8 cellular contexts compared by ENCODE assay signal in the genomic region with DNA sequence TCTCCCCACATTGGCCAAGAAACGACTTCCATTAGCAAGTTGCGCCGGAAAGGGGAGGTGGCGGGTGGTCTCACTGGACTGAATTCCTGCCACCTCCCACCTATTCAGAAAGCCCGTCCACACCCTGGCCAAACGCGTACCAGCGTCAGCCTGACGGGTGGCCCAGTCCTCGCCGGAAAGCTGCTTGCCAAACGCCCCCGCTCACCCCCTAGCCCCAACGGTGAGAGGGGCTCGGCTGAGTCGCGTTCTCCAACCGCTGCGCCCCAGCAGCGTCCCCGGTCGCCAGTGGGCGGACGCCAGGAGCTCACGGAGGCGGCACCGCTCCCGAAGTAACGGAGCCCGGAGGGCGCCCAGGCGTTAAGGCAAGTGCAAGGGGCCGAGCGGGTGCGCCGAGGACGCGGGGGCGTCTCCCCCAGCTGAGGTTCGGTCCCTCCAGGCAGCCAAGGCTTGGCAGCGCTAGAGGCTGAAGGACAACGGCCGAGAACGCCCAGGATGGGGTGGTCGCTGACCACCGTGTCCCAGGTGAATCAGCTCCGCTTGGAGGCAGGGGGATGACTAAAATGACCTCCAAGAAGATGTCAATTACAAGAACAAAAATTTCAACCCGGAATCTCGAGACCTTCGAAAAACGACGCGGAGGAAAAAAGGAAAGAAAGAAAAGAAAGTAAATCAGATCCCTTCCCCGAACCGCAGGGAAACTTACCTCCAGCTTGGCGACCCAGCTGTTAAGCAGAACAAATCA.
DNase-seq lines count a peak whose midpoint lies in the region; ATAC-seq and TF ChIP-seq lines count a peak whose summit lies in the region.

No MANE protein-coding gene starts in this region.

- peaks cover 12% of the 10 kb centered on the region for H3K36me3 ChIP-seq in RWPE2 (ENCODE audit: low read depth)
- H3K36me3 ChIP-seq in endocrine pancreas (ENCODE audit: control insufficient read depth, insufficient read depth, low read length): no peaks in the 10 kb centered on the region

- H3K4me3 ChIP-seq in RWPE2 (ENCODE audit: severe bottlenecking) (peak overlapping the region; percentile 94), endocrine pancreas (ENCODE audit: control insufficient read depth, insufficient read depth, low read length) (peak overlapping the region; percentile 76)

- in situ Hi-C loops in GM13977 (cut with MboI; ENCODE audit: low pct_unique_long_range_greater_than_20kb, low sequenced_read_pairs, unreplicated experiment): no loop called here

- H3K4me3 Mint-ChIP-seq in naive B cell: peak overlapping the region in 7 of 8 donors; percentile 66 to 87 (median 78)

- no peak overlapping the region for H3K27ac Mint-ChIP-seq in naive B cell

- no peaks in the 10 kb centered on the region for H3K36me3 Mint-ChIP-seq in naive B cell

- H3K27me3 ChIP-seq in RWPE2 (ENCODE audit: insufficient read depth, poor library complexity, severe bottlenecking): no peaks in the 10 kb centered on the region
- no peaks in the 10 kb centered on the region for H3K27me3 ChIP-seq in endocrine pancreas (ENCODE audit: control insufficient read depth, insufficient read depth, low read length)

- no peaks in the 10 kb centered on the region for H3K9me3 ChIP-seq in RWPE2 (ENCODE audit: severe bottlenecking)
- H3K9me3 ChIP-seq in endocrine pancreas (ENCODE audit: control insufficient read depth, low read length): no peaks in the 10 kb centered on the region

- ATAC-seq in RWPE2 (ENCODE audit: low read depth): no peak; the same call in 2 of the 3 replicates
- ATAC-seq in naive B cell (ENCODE audit: low read depth in 2 of 2): no peak
- ATAC-seq in GM18870 (IDR thresholded peaks at IDR 0.05; ENCODE audit: unreplicated experiment): no peak

- H3K4me1 Mint-ChIP-seq in naive B cell: peaks cover 8 to 19% (median 13%) of the 10 kb centered on the region in 3 donors

- peak overlapping the region; percentile 96 for H3K27ac ChIP-seq in RWPE2 (ENCODE audit: poor library complexity, severe bottlenecking)

- peaks cover 0 to 6% (median 0%) of the 10 kb centered on the region in 7 donors for H3K9me3 Mint-ChIP-seq in naive B cell

- peak overlapping the region; percentile 92 for H3K9ac ChIP-seq in endocrine pancreas (ENCODE audit: control insufficient read depth, insufficient read depth, low read length)

- peaks cover 57 to 60% (median 59%) of the 10 kb centered on the region in 3 donors for H3K27me3 Mint-ChIP-seq in naive B cell

- no peak for TF ChIP-seq CTCF in RWPE2 (IDR thresholded peaks at IDR 0.05; ENCODE audit: poor library complexity, severe bottlenecking)
- TF ChIP-seq CTCF in GM13977 (IDR thresholded peaks at IDR 0.05; ENCODE audit: extremely low read depth, insufficient read depth, missing control alignments): no peak

- peak; percentile 75 for DNase-seq in DMS53 (lab: John Stamatoyannopoulos, UW)
- no peak for DNase-seq in DMS53 treated with DMSO at 0.1 percent for 48 hours (lab: John Stamatoyannopoulos, UW; ENCODE audit: unreplicated experiment)
- peak; percentile 73 for DNase-seq in RWPE2 (ENCODE audit: low spot score)
- no peak for DNase-seq in naive B cell
- no peak for DNase-seq in Ammon's horn (ENCODE audit: low spot score)
- no peak for DNase-seq in GM13977 (ENCODE audit: low spot score)

- peaks cover 30% of the 10 kb centered on the region for H3K4me1 ChIP-seq in RWPE2 (ENCODE audit: insufficient read depth, poor library complexity, severe bottlenecking)
- no peaks in the 10 kb centered on the region for H3K4me1 ChIP-seq in endocrine pancreas (ENCODE audit: control insufficient read depth, insufficient read depth, low read length)

Comparison
In these comparisons a context has a peak if more than half of its experiments do, and no peak if none do; other contexts are left out.
1. DNase-seq: peak in DMS53 (single experiment) and RWPE2 (single experiment); none in DMS53 treated with DMSO at 0.1 percent for 48 hours (single experiment), naive B cell (single experiment), Ammon's horn (single experiment) and GM13977 (single experiment).